Comparison of ENCODE assay signal across 10 cellular contexts in the genomic region with DNA sequence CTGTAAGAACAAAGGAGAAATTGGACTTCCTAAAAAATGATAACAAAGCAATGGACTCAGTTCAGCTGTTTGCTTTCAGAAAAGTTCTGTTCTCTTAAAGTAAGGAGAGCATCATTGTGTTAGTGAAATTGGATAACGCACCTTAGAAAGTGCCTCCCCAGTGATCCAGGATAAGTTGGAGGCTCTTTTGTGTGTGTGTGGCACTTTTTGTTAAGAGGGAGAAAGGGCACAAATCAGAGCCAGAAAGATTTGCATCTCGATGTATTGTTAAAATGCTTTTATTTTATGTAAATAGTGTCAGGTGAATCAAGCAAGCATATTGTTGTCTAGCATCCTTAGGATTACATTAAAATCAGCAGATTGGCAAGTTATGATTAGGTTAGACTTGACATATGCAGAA. TPM values are rescaled to one million over a fixed set of nuclear protein-coding genes. Genes with fewer than 3 reads are reported as not detected.
DNase-seq lines count a peak whose midpoint lies in the region; ATAC-seq, FAIRE-seq and TF ChIP-seq lines count a peak whose summit lies in the region.
"Had no signal": no experiment of that assay in that cellular context is flagged by ENCODE, and none has a peak within 500 bp of the region (broad histone marks: within the 10 kb centered on the region; RNA-seq: fewer than 3 reads in every experiment).

No MANE protein-coding gene starts in this region.

- TF ChIP-seq POLR2A in uterus (IDR thresholded peaks at IDR 0.05) (no peak), thyroid gland (IDR thresholded peaks at IDR 0.05) (no peak)

- no peak overlapping the region for H2AK5ac ChIP-seq in mesenchymal stem cell (ENCODE audit: low read length, severe bottlenecking)

- H3K27me3 Mint-ChIP-seq in astrocyte (ENCODE audit: low read depth, unreplicated experiment) = no peaks in the 10 kb centered on the region

- no peak overlapping the region for H3K23ac ChIP-seq in mesenchymal stem cell (ENCODE audit: low read length in 2 of 2)

- H3K79me1 ChIP-seq in mesenchymal stem cell (replicated peaks; ENCODE audit: low read length, poor library complexity, severe bottlenecking) = peaks cover 9% of the 10 kb centered on the region

- no peak for TF ChIP-seq CTCF in left ventricle myocardium inferior (IDR thresholded peaks at IDR 0.05; ENCODE audit: borderline replicate concordance)
- TF ChIP-seq CTCF in astrocyte (IDR thresholded peaks at IDR 0.05; ENCODE audit: insufficient read depth, low read depth, low read length) = no peak
- no peak for TF ChIP-seq CTCF in uterus (IDR thresholded peaks at IDR 0.05)
- no peak for TF ChIP-seq CTCF in thyroid gland (IDR thresholded peaks at IDR 0.05)

- H3K4me3 ChIP-seq in left ventricle myocardium inferior (peak overlapping the region; percentile 91), astrocyte (ENCODE audit: insufficient read depth, low read depth, low read length) (peak overlapping the region; percentile 80), mesenchymal stem cell (ENCODE audit: insufficient read depth in 1 of 2, low read depth in 1 of 2, low read length in 2 of 2) (peak overlapping the region in 1 of 2 experiments; percentile 85), uterus (peak overlapping the region; percentile 61 to 62), thyroid gland (replicated peaks in 1 of 3) (no peak overlapping the region)

- H3K14ac ChIP-seq in mesenchymal stem cell (ENCODE audit: low read length in 2 of 2) = no peak overlapping the region

- H3K9me3 Mint-ChIP-seq in astrocyte (ENCODE audit: unreplicated experiment) = peaks cover 9% of the 10 kb centered on the region

- no peaks in the 10 kb centered on the region for H3K36me3 ChIP-seq in left ventricle myocardium inferior
- no peaks in the 10 kb centered on the region for H3K36me3 ChIP-seq in astrocyte (ENCODE audit: insufficient read depth, low read length)
- peaks cover 0 to 2% of the 10 kb centered on the region in 2 experiments for H3K36me3 ChIP-seq in mesenchymal stem cell (ENCODE audit: control insufficient read depth in 1 of 2, insufficient read depth in 2 of 2, low read depth in 1 of 2, low read length in 2 of 2)
- H3K36me3 ChIP-seq in uterus = no peaks in the 10 kb centered on the region
- H3K36me3 ChIP-seq in thyroid gland = no peaks in the 10 kb centered on the region

- FAIRE-seq in astrocyte (lab: Jason Lieb, UNC) = no peak
- FAIRE-seq: D721Med had no signal

- no peak overlapping the region for H2BK120ac ChIP-seq in mesenchymal stem cell (ENCODE audit: low read depth, low read length)

- WGBS in mesenchymal stem cell = 98% methylated on average over 2 of the region's 2 CpGs
- WGBS in thyroid gland, 2 donors = 95% methylated on average over 2 of the region's 2 CpGs

- H3K4me1 Mint-ChIP-seq in astrocyte (ENCODE audit: low read depth, unreplicated experiment) = peaks cover 17% of the 10 kb centered on the region

- intact Hi-C loops in left ventricle myocardium inferior (cut with micrococcal nuclease) = loop anchor here (10.0 kb wide), 1 partner anchor 49 kb away; no protein-coding TSS in a partner anchor
- intact Hi-C loops in Right ventricle myocardium superior (cut with DNase I) = loop anchor here (5.0 kb wide), 2 partner anchors 51 to 309 kb away; partner anchors contain the start of genes FGFR1OP2 and INTS13
- intact Hi-C loops in uterus (cut with DNase I; ENCODE audit: low total_unique reads) = no loop called here
- intact Hi-C loops in thyroid gland (cut with DNase I) = loop anchor here (10.0 kb wide), 1 partner anchor 49 kb away; no protein-coding TSS in a partner anchor

- no peak overlapping the region for H3K4ac ChIP-seq in mesenchymal stem cell (ENCODE audit: low read depth in 1 of 2, low read length in 2 of 2)

- H3K27me3 ChIP-seq in left ventricle myocardium inferior (ENCODE audit: low read depth) = no peaks in the 10 kb centered on the region
- no peaks in the 10 kb centered on the region for H3K27me3 ChIP-seq in astrocyte (ENCODE audit: insufficient read depth, low read length)
- H3K27me3 ChIP-seq in mesenchymal stem cell (ENCODE audit: control insufficient read depth in 1 of 2, insufficient read depth in 1 of 2, low read length in 2 of 2) = no peaks in the 10 kb centered on the region
- H3K27me3 ChIP-seq in uterus = no peaks in the 10 kb centered on the region
- no peaks in the 10 kb centered on the region for H3K27me3 ChIP-seq in thyroid gland

- no peak for DNase-seq in left ventricle myocardium inferior
- no peak for DNase-seq in Right ventricle myocardium superior
- no peak for DNase-seq in astrocyte (ENCODE audit: low read depth)
- no peak for DNase-seq in mesenchymal stem cell
- no peak for DNase-seq in uterus
- DNase-seq in NOMO-1 treated with DMSO at 0.1 percent for 48 hours (lab: John Stamatoyannopoulos, UW; ENCODE audit: unreplicated experiment) = no peak
- no peak for DNase-seq in thyroid gland
- DNase-seq: NCI-H187 treated with DMSO at 0.1 percent for 48 hours had no signal

- H3K27ac ChIP-seq in left ventricle myocardium inferior (replicated peaks) (peak overlapping the region; percentile 93), astrocyte (ENCODE audit: low read depth, low read length) (peak overlapping the region; percentile 84), mesenchymal stem cell (ENCODE audit: low read length, poor library complexity, severe bottlenecking) (no peak overlapping the region), uterus (peak overlapping the region; percentile 90), thyroid gland (no peak overlapping the region)

- no peak overlapping the region for H3K18ac ChIP-seq in mesenchymal stem cell (ENCODE audit: low read depth in 1 of 2, low read length in 2 of 2)

- H3K4me1 ChIP-seq in left ventricle myocardium inferior (peaks cover 63% of the 10 kb centered on the region), astrocyte (ENCODE audit: insufficient read depth, low read length) (no peaks in the 10 kb centered on the region), mesenchymal stem cell (ENCODE audit: control insufficient read depth, insufficient read depth, low read depth, low read length) (no peaks in the 10 kb centered on the region), uterus (no peaks in the 10 kb centered on the region), thyroid gland (peaks cover 10 to 13% of the 10 kb centered on the region in 2 donors)

- H3K9ac ChIP-seq in astrocyte (ENCODE audit: low read length) (peak overlapping the region; percentile 93), mesenchymal stem cell (ENCODE audit: low read length) (peak overlapping the region; percentile 94)

- no peak overlapping the region for H4K91ac ChIP-seq in mesenchymal stem cell (ENCODE audit: low read length)

- H2AFZ ChIP-seq in astrocyte (ENCODE audit: low read depth, low read length) (no peak overlapping the region), mesenchymal stem cell (ENCODE audit: low read depth, low read length) (no peak overlapping the region)

- H2BK5ac ChIP-seq in mesenchymal stem cell (ENCODE audit: low read depth, low read length, poor library complexity, severe bottlenecking) = no peak overlapping the region

- H3K4me3 Mint-ChIP-seq in astrocyte (ENCODE audit: unreplicated experiment) = peak overlapping the region; percentile 100

- H4K8ac ChIP-seq in mesenchymal stem cell (ENCODE audit: low read length) = no peak overlapping the region

- H3K9me3 ChIP-seq in left ventricle myocardium inferior (replicated peaks) (no peaks in the 10 kb centered on the region), astrocyte (ENCODE audit: insufficient read depth, low read depth, low read length) (no peaks in the 10 kb centered on the region), mesenchymal stem cell (ENCODE audit: control insufficient read depth, low read length) (no peaks in the 10 kb centered on the region), uterus (no peaks in the 10 kb centered on the region), thyroid gland (no peaks in the 10 kb centered on the region)

- no peak overlapping the region for H2BK15ac ChIP-seq in mesenchymal stem cell (ENCODE audit: low read depth, poor library complexity, severe bottlenecking)

- H4K20me1 ChIP-seq in astrocyte (ENCODE audit: insufficient read depth, low read length) = peaks cover 51% of the 10 kb centered on the region

- ATAC-seq in Right ventricle myocardium superior (ENCODE audit: poor library complexity) (no peak), HG03342 (IDR thresholded peaks at IDR 0.05; ENCODE audit: unreplicated experiment) (no peak)

- H2BK12ac ChIP-seq in mesenchymal stem cell (ENCODE audit: low read length in 2 of 2) = no peak overlapping the region

- peaks cover 13% of the 10 kb centered on the region for H3K36me3 Mint-ChIP-seq in astrocyte (ENCODE audit: low read depth, unreplicated experiment)

- peak overlapping the region; percentile 88 for H3K4me2 ChIP-seq in astrocyte (ENCODE audit: low read length)
- no peak overlapping the region for H3K4me2 ChIP-seq in mesenchymal stem cell (ENCODE audit: low read length, poor library complexity, severe bottlenecking)

- H3K27ac Mint-ChIP-seq in astrocyte (ENCODE audit: unreplicated experiment) = peak overlapping the region; percentile 79

- peaks cover 71% of the 10 kb centered on the region for H3K79me2 ChIP-seq in astrocyte (ENCODE audit: insufficient read depth, low read length)

RNA-seq across cellular contexts. Expression of gene STK38L, which starts 2.1 kb away (rescaled TPM):
- total RNA-seq in left ventricle myocardium inferior (75.4 TPM), Right ventricle myocardium superior (55.1 TPM), astrocyte (114 and 115 TPM in 2 replicates), uterus (10 to 100 TPM; 26.9 to 69.3 (median 49.9) TPM), thyroid gland (10 to 100 TPM; 20.1 to 42.2 (median 27.0) TPM)
- polyA plus RNA-seq in mesenchymal stem cell (2013, experiment 1 of 2) = 18.5 TPM
- 19.1 TPM for polyA plus RNA-seq in mesenchymal stem cell (2013, experiment 2 of 2)

Comparison
In these comparisons a context has a peak if more than half of its experiments do, and no peak if none do; other contexts are left out.
1. H3K27ac ChIP-seq: peak in left ventricle myocardium inferior (single experiment), astrocyte (single experiment) and uterus (2 of 2); none in mesenchymal stem cell (single experiment) and thyroid gland (0 of 3).
2. H3K4me3 ChIP-seq: peak in left ventricle myocardium inferior (single experiment), astrocyte (single experiment) and uterus (2 of 2); none in thyroid gland (0 of 3).